Comparison of ENCODE assay signal across 14 cellular contexts in the genomic region with DNA sequence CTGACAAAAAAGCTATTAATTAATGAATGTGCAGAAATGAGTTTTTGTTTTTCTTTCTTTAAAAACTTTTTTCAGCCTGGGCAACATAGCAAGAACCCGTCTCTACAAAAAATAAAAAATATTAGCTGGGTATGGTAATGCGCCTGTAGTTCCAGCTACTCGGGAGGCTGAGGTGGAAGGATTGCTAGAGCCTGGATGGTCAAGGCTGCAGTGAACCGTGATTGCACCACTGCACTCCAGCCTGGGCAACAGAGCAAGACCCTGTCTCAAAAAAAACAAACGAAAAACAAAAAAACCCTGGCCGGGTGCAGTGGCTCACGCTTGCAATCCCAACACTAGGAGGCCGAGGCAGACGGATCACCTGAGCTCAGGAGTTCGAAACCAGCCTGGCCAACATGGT.
"Had no signal": no experiment of that assay in that cellular context is flagged by ENCODE, and none has a peak within 500 bp of the region (broad histone marks: within the 10 kb centered on the region; RNA-seq: fewer than 3 reads in every experiment).

No MANE protein-coding gene starts in this region.

- DNase-seq: activated B cell treated with CpG ODN at 0.5 μM for 24 hours; activated T-cell treated with anti-CD3 and anti-CD28 coated beads for 4 hours; amniotic stem cell; body of pancreas; effector memory CD8-positive, alpha-beta T cell; left colon; mammary epithelial cell; occipital lobe; SHP77 treated with DMSO at 0.1 percent for 48 hours; stimulated activated CD4-positive, alpha-beta T cell treated with anti-CD3 and anti-CD28 coated beads, Interleukin-4, amount 100 ng/mL, for 1 hour; uterus had no signal

- H3K4me3 Mint-ChIP-seq: activated B cell treated with CpG ODN at 0.5 μM for 24 hours; central memory CD8-positive, alpha-beta T cell; effector memory CD8-positive, alpha-beta T cell; nephron; T-helper 1 cell treated with Interleukin-12 subunit alpha and Interleukin-12 subunit beta and Interleukin-4 antibody, amounts not matched to agents 30 μg/mL and 1 μg/mL, for 36 hours had no signal

- H3K27ac Mint-ChIP-seq: activated B cell treated with CpG ODN at 0.5 μM for 24 hours had no signal

- H3K9me3 Mint-ChIP-seq: activated B cell treated with CpG ODN at 0.5 μM for 24 hours; central memory CD8-positive, alpha-beta T cell; effector memory CD8-positive, alpha-beta T cell; nephron; T-helper 1 cell treated with Interleukin-12 subunit alpha and Interleukin-12 subunit beta and Interleukin-4 antibody, amounts not matched to agents 30 μg/mL and 1 μg/mL, for 36 hours had no signal

- ATAC-seq: body of pancreas; effector memory CD8-positive, alpha-beta T cell; left colon had no signal

- H3K27me3 Mint-ChIP-seq: activated B cell treated with CpG ODN at 0.5 μM for 24 hours; central memory CD8-positive, alpha-beta T cell; effector memory CD8-positive, alpha-beta T cell had no signal
